Comparison of ENCODE assay signal across 35 cellular contexts in the genomic region with DNA sequence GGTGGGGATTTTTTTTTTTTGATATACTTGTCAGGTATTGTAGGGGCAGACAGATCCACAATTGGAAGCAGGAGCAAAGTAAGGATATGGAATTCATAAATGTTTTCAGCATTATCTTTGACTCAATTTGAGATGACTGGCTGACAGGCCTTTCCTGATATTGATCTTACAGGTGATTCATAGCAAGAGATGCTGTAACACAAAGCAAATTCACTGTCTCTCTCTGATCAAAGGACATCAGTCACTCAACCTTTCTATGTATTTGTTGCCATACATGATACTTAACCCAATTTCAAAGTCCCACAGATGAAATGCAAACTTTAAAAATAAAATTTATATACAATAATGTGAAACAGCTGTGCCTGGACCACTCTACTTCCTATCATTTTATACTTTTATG.
"Had no signal": no experiment of that assay in that cellular context is flagged by ENCODE, and none has a peak within 500 bp of the region (broad histone marks: within the 10 kb centered on the region; RNA-seq: fewer than 3 reads in every experiment).

No MANE protein-coding gene starts in this region.

- DNase-seq: Karpas-422, Kasumi-1, KG1, MG63, MM.1S, MV-4-11, NCI-H1048, NCI-H1092, NCI-H1092 treated with DMSO at 0.1 percent for 48 hours, NCI-H1105, NCI-H1105 treated with DMSO at 0.1 percent for 48 hours, NCI-H1417, NCI-H1417 treated with DMSO at 0.1 percent for 48 hours, NCI-H1436, NCI-H1436 treated with DMSO at 0.1 percent for 48 hours, NCI-H146, NCI-H1694, NCI-H1694 treated with DMSO at 0.1 percent for 48 hours, NCI-H187, NCI-H187 treated with DMSO at 0.1 percent for 48 hours, NCI-H1930, NCI-H2029, NCI-H2029 treated with DMSO at 0.1 percent for 48 hours, NCI-H2081, NCI-H2081 treated with DMSO at 0.1 percent for 48 hours, NCI-H2107, NCI-H2171, NCI-H2171 treated with DMSO at 0.1 percent for 48 hours, NCI-H2227 treated with DMSO at 0.1 percent for 48 hours, NCI-H226, NCI-H345, NCI-H446, NCI-H446 treated with DMSO at 0.1 percent for 48 hours, NCI-H510A, NCI-H510A treated with DMSO at 0.1 percent for 48 hours had no signal
